Comparison of ENCODE assay signal across 37 cellular contexts in genomic region chr3:160722331-160722730, GRCh38. TPM values are rescaled to one million over a fixed set of nuclear protein-coding genes. Genes with fewer than 3 reads are reported as not detected.
"Had no signal": no experiment of that assay in that cellular context is flagged by ENCODE, and none has a peak within 500 bp of the region (broad histone marks: within the 10 kb centered on the region; RNA-seq: fewer than 3 reads in every experiment).

No MANE protein-coding gene starts in this region.

- H3K4me3 ChIP-seq: MG63 had no signal

- DNase-seq: Karpas-422, Kasumi-1, MG63, MM.1S, MV-4-11, NCI-H1048, NCI-H1092, NCI-H1092 treated with DMSO at 0.1 percent for 48 hours, NCI-H1105, NCI-H1105 treated with DMSO at 0.1 percent for 48 hours, NCI-H1417, NCI-H1417 treated with DMSO at 0.1 percent for 48 hours, NCI-H1436, NCI-H1436 treated with DMSO at 0.1 percent for 48 hours, NCI-H146, NCI-H1694, NCI-H1694 treated with DMSO at 0.1 percent for 48 hours, NCI-H187, NCI-H187 treated with DMSO at 0.1 percent for 48 hours, NCI-H1930, NCI-H2029, NCI-H2029 treated with DMSO at 0.1 percent for 48 hours, NCI-H2081, NCI-H2081 treated with DMSO at 0.1 percent for 48 hours, NCI-H2107, NCI-H2171, NCI-H2171 treated with DMSO at 0.1 percent for 48 hours, NCI-H2227 treated with DMSO at 0.1 percent for 48 hours, NCI-H226, NCI-H345, NCI-H446, NCI-H446 treated with DMSO at 0.1 percent for 48 hours, NCI-H510A, NCI-H510A treated with DMSO at 0.1 percent for 48 hours, NCI-H524 had no signal

- H3K36me3 ChIP-seq: MG63 had no signal

RNA-seq across cellular contexts. Expression of gene ARL14, which starts 45.4 kb away (rescaled TPM):
- total RNA-seq: LHCN-M2, NCI-H460 had no signal
